In genomic region chr12:62190081-62190480, GRCh38 we compare ENCODE assay signal across 1 cellular context.
TF ChIP-seq lines count a peak whose summit lies in the region.

No MANE protein-coding gene starts in this region.

TF ChIP-seq in neural cell, 6 proteins besides CTCF, POLR2A, EP300 and RAD21:
- TF ChIP-seq POLR2AphosphoS5 (IDR thresholded peaks at IDR 0.05) (no peak), TAF1 (IDR thresholded peaks at IDR 0.05; ENCODE audit: low read depth) (no peak), MXI1 (conservative IDR thresholded peaks at IDR 0.05; ENCODE audit: poor library complexity, severe bottlenecking) (no peak), EZH2 (IDR thresholded peaks at IDR 0.05; ENCODE audit: borderline replicate concordance, insufficient read depth, low read length, poor library complexity, severe bottlenecking) (no peak), REST (IDR thresholded peaks at IDR 0.05; ENCODE audit: borderline replicate concordance) (no peak), SMC3 (conservative IDR thresholded peaks at IDR 0.05; ENCODE audit: poor library complexity) (no peak)
